8 cellular contexts compared by ENCODE assay signal in genomic region chr17:35764123-35764991, GRCh38. TPM values are rescaled to one million over a fixed set of nuclear protein-coding genes. Genes with fewer than 3 reads are reported as not detected.
DNase-seq lines count a peak whose midpoint lies in the region; ATAC-seq, FAIRE-seq and TF ChIP-seq lines count a peak whose summit lies in the region.

No MANE protein-coding gene starts in this region.

- peak overlapping the region; percentile 89 for H3K4me2 ChIP-seq in keratinocyte (ENCODE audit: control insufficient read depth, extremely low read depth, insufficient read depth, low read depth, low read length)

- no peak for DNase-seq in AG04449 (ENCODE audit: low read depth, low spot score)
- DNase-seq in NCI-H2227 treated with DMSO at 0.1 percent for 48 hours (lab: John Stamatoyannopoulos, UW) = peak; percentile 73
- peak; percentile 65 for DNase-seq in activated CD4-positive, CD25-positive, alpha-beta regulatory T cell treated with anti-CD3 and anti-CD28 coated beads, Interleukin-2, amount 50 U/mL, for 16 hours (ENCODE audit: low read depth, low spot score)
- DNase-seq in central memory CD4-positive, alpha-beta T cell = peak; percentile 79
- DNase-seq in keratinocyte (ENCODE audit: low read depth, low spot score) = no peak
- DNase-seq in stimulated activated CD4-positive, alpha-beta T cell treated with anti-CD3 and anti-CD28 coated beads, Interleukin-12 subunit alpha, Interleukin-12 subunit beta, amount 100 ng/mL, for 48 hours (ENCODE audit: low read depth in 2 of 3, low spot score in 1 of 3) = peak; percentile 77 to 86 (median 79)

- no peaks in the 10 kb centered on the region for H4K20me1 ChIP-seq in keratinocyte (ENCODE audit: control insufficient read depth, extremely low read depth, insufficient read depth, low read length)

- no peak for FAIRE-seq in keratinocyte (lab: Jason Lieb, UNC)

- H3K9ac ChIP-seq in keratinocyte (ENCODE audit: control insufficient read depth, extremely low read depth, insufficient read depth, low read length) = peak overlapping the region; percentile 22

- H2AFZ ChIP-seq in keratinocyte (ENCODE audit: control insufficient read depth, low read length) = peak overlapping the region; percentile 80

- peaks cover 6% of the 10 kb centered on the region for H3K4me1 ChIP-seq in keratinocyte (ENCODE audit: control insufficient read depth, extremely low read depth, insufficient read depth, low read length)

- peak; percentile 62 for ATAC-seq in GM18873 (IDR thresholded peaks at IDR 0.05; ENCODE audit: low FRiP score, unreplicated experiment)
- ATAC-seq in HG03159 (IDR thresholded peaks at IDR 0.05; ENCODE audit: unreplicated experiment) = peak; percentile 84

- no peak overlapping the region for H3K27ac ChIP-seq in keratinocyte (ENCODE audit: control insufficient read depth, insufficient read depth, low read length)

- H3K79me2 ChIP-seq in keratinocyte (ENCODE audit: control insufficient read depth, insufficient read depth, low read length) = no peaks in the 10 kb centered on the region

- no peaks in the 10 kb centered on the region for H3K27me3 ChIP-seq in keratinocyte (ENCODE audit: control insufficient read depth, extremely low read depth, insufficient read depth, low read length)

- H3K4me3 ChIP-seq in AG04449 (ENCODE audit: low read depth, low read length) (peak overlapping the region; percentile 46), keratinocyte (ENCODE audit: control insufficient read depth in 2 of 3, extremely low read depth in 1 of 3, insufficient read depth in 2 of 3, low read depth in 1 of 3, low read length in 3 of 3) (peak overlapping the region; percentile 30 to 51 (median 48))

- H3K9me3 ChIP-seq in keratinocyte (ENCODE audit: control insufficient read depth, low read depth, low read length) = no peaks in the 10 kb centered on the region

- H3K9me1 ChIP-seq in keratinocyte (ENCODE audit: control insufficient read depth, extremely low read depth, insufficient read depth, low read length) = no peaks in the 10 kb centered on the region

- CTCF ChIA-PET in AG04449 (lab: Yijun Ruan, JAX) = interaction anchor here (0.6 to 28.6 kb wide), 38 partner anchors 9 to 156 kb away, joined by 3 to 819 read pairs (median 4); partner anchors contain the start of genes GAS2L2, MMP28 and TAF15

- TF ChIP-seq CTCF in AG04449 (IDR thresholded peaks at IDR 0.05; ENCODE audit: insufficient read depth, low read length, missing control alignments) (peak; percentile 98), keratinocyte (optimal IDR thresholded peaks at IDR 0.05 in 1 of 3, IDR thresholded peaks at IDR 0.05 in 1 of 3, conservative IDR thresholded peaks at IDR 0.05 in 1 of 3; ENCODE audit: extremely low read depth in 1 of 3, insufficient read depth in 2 of 3, low read length in 3 of 3) (peak; percentile 68 to 99 (median 98))

- dilution Hi-C loops in keratinocyte (cut with MboI; ENCODE audit: extremely low pct_ligation_motif_present, low sequenced_read_pairs) = no loop called here

- POLR2A ChIA-PET in AG04449 (lab: Yijun Ruan, JAX) = interaction anchor here (1.0 kb wide), 1 partner anchor 45 kb away, joined by 12 read pairs; the partner anchor contains the start of gene TAF15

- no peaks in the 10 kb centered on the region for H3K36me3 ChIP-seq in keratinocyte (ENCODE audit: control insufficient read depth in 2 of 2, extremely low read depth in 1 of 2, insufficient read depth in 2 of 2, low read length in 2 of 2)

RNA-seq across cellular contexts. Expression of gene C17orf50, which starts 3.7 kb away (rescaled TPM):
- polyA plus RNA-seq in keratinocyte = not detected in 3 replicates
- not detected for polyA plus RNA-seq in keratinocyte (2011; ENCODE audit: low read depth)
- polyA plus RNA-seq in keratinocyte (2011; cell fraction: cytosol; rRNA removed) = not detected in 2 replicates
- not detected in 2 replicates for polyA plus RNA-seq in keratinocyte (2011; cell fraction: nucleus; rRNA removed)
- not detected in 2 replicates for polyA plus RNA-seq in keratinocyte (2012; ENCODE audit: low replicate concordance)
- polyA minus RNA-seq in keratinocyte = not detected in 3 replicates
- not detected for polyA minus RNA-seq in keratinocyte (2011; cell fraction: cytosol; rRNA and poly(A)+ RNA removed)
- polyA minus RNA-seq in keratinocyte (2011; cell fraction: nucleus; rRNA and poly(A)+ RNA removed) = not detected in 2 replicates

RNA-seq across cellular contexts. Expression of gene GAS2L2, which starts 11.3 kb away (rescaled TPM):
- polyA plus RNA-seq in keratinocyte = 0.02 to 0.05 TPM (median 0.05 TPM) in 3 replicates
- polyA plus RNA-seq in keratinocyte (2011; ENCODE audit: low read depth) = not detected
- polyA plus RNA-seq in keratinocyte (2011; cell fraction: cytosol; rRNA removed) = 0.05 TPM in 1 of 2 replicates, not detected in the other
- polyA plus RNA-seq in keratinocyte (2011; cell fraction: nucleus; rRNA removed) = 0.14 TPM in 1 of 2 replicates, not detected in the other
- polyA plus RNA-seq in keratinocyte (2012; ENCODE audit: low replicate concordance) = 0.05 TPM in 1 of 2 replicates, not detected in the other
- not detected in 3 replicates for polyA minus RNA-seq in keratinocyte
- not detected for polyA minus RNA-seq in keratinocyte (2011; cell fraction: cytosol; rRNA and poly(A)+ RNA removed)
- not detected in 2 replicates for polyA minus RNA-seq in keratinocyte (2011; cell fraction: nucleus; rRNA and poly(A)+ RNA removed)

RNA-seq across cellular contexts. Expression of gene MMP28, which starts 31.1 kb away (rescaled TPM):
- 13.7 to 43.5 TPM (median 21.3 TPM) in 3 replicates for polyA plus RNA-seq in keratinocyte
- 11.1 TPM for polyA plus RNA-seq in keratinocyte (2011; ENCODE audit: low read depth)
- polyA plus RNA-seq in keratinocyte (2011; cell fraction: cytosol; rRNA removed) = 26.2 and 27.8 TPM in 2 replicates
- 31.1 and 34.2 TPM in 2 replicates for polyA plus RNA-seq in keratinocyte (2011; cell fraction: nucleus; rRNA removed)
- polyA plus RNA-seq in keratinocyte (2012; ENCODE audit: low replicate concordance) = 12.5 and 33.7 TPM in 2 replicates
- polyA minus RNA-seq in keratinocyte = 15.4 to 22.9 TPM (median 19.7 TPM) in 3 replicates
- 30.5 TPM for polyA minus RNA-seq in keratinocyte (2011; cell fraction: cytosol; rRNA and poly(A)+ RNA removed)
- 16.4 and 28.5 TPM in 2 replicates for polyA minus RNA-seq in keratinocyte (2011; cell fraction: nucleus; rRNA and poly(A)+ RNA removed)

RNA-seq across cellular contexts. Expression of gene RASL10B, which starts 32.9 kb away (rescaled TPM):
- 0.07 to 0.32 TPM (median 0.30 TPM) in 3 replicates for polyA plus RNA-seq in keratinocyte
- not detected for polyA plus RNA-seq in keratinocyte (2011; ENCODE audit: low read depth)
- 0.16 and 0.34 TPM in 2 replicates for polyA plus RNA-seq in keratinocyte (2011; cell fraction: cytosol; rRNA removed)
- 0.13 and 0.31 TPM in 2 replicates for polyA plus RNA-seq in keratinocyte (2011; cell fraction: nucleus; rRNA removed)
- 0.07 and 0.13 TPM in 2 replicates for polyA plus RNA-seq in keratinocyte (2012; ENCODE audit: low replicate concordance)
- 0.32 to 0.96 TPM in 2 of 3 replicates, not detected in the other for polyA minus RNA-seq in keratinocyte
- polyA minus RNA-seq in keratinocyte (2011; cell fraction: cytosol; rRNA and poly(A)+ RNA removed) = not detected
- polyA minus RNA-seq in keratinocyte (2011; cell fraction: nucleus; rRNA and poly(A)+ RNA removed) = 0.21 and 1.6 TPM in 2 replicates

RNA-seq across cellular contexts. Expression of gene TAF15, which starts 44.9 kb away (rescaled TPM):
- polyA plus RNA-seq in keratinocyte = 30.8 to 101 TPM (median 57.1 TPM) in 3 replicates
- polyA plus RNA-seq in keratinocyte (2011; ENCODE audit: low read depth) = 70.6 TPM
- polyA plus RNA-seq in keratinocyte (2011; cell fraction: cytosol; rRNA removed) = 51.2 and 73.6 TPM in 2 replicates
- 129 and 135 TPM in 2 replicates for polyA plus RNA-seq in keratinocyte (2011; cell fraction: nucleus; rRNA removed)
- 73.0 and 224 TPM in 2 replicates for polyA plus RNA-seq in keratinocyte (2012; ENCODE audit: low replicate concordance)
- 35.9 to 87.8 TPM (median 52.5 TPM) in 3 replicates for polyA minus RNA-seq in keratinocyte
- polyA minus RNA-seq in keratinocyte (2011; cell fraction: cytosol; rRNA and poly(A)+ RNA removed) = 35.7 TPM
- 65.9 and 122 TPM in 2 replicates for polyA minus RNA-seq in keratinocyte (2011; cell fraction: nucleus; rRNA and poly(A)+ RNA removed)

Comparison
In these comparisons a context has a peak if more than half of its experiments do, and no peak if none do; other contexts are left out.
1. DNase-seq: peak in NCI-H2227 treated with DMSO at 0.1 percent for 48 hours (single experiment), activated CD4-positive, CD25-positive, alpha-beta regulatory T cell treated with anti-CD3 and anti-CD28 coated beads, Interleukin-2, amount 50 U/mL, for 16 hours (single experiment), central memory CD4-positive, alpha-beta T cell (single experiment) and stimulated activated CD4-positive, alpha-beta T cell treated with anti-CD3 and anti-CD28 coated beads, Interleukin-12 subunit alpha, Interleukin-12 subunit beta, amount 100 ng/mL, for 48 hours (3 of 3); none in AG04449 (single experiment) and keratinocyte (single experiment).